In the genomic region with DNA sequence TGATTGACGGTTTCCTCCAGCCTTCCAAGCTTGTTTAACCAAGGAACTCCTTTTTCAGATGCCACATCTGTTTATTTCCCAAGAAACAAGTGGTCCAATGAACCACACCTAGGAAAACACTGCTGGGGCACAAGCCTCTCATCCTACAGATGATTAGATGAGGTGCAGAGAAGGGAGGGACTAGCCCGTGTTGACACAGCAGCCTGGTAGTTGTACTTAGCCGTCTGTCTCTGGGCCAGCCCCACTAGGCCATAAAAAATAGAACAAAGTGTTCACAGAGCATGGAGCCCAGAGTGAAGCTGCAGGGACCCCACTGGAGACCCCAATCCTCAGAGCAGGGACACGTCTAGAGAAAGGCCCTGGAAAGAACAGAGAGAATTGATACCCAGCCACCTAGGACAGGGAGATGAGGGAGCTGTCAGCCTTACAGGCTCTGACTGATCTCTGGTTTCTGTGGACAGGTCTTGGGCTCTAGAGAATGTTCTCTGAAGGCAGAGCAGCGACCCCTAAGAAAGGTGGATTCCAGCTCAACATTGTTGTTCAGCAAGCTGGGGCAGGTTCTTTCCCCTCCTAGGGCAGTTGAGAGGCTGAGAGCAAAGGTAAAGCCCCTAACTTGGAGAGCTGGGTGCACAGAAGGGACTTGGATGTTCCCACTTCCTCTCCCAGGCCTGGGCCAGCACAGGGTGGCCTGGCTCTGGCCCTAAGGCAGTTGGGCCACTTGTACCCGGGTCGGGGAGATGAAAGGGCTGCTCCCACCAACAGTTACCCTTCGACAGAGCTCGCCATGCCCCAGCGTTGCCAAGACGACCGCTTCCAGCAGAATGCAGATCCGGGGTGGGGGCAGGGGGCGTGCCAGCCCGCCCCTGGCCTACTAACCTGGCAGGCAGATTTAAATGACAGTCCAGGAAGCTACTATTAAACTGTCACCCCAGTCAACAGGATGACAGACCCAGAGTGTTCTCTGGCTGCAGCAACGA, we compare ENCODE assay signal across 12 cellular contexts. TPM values are rescaled to one million over a fixed set of nuclear protein-coding genes. Genes with fewer than 3 reads are reported as not detected.
DNase-seq lines count a peak whose midpoint lies in the region; ATAC-seq, FAIRE-seq and TF ChIP-seq lines count a peak whose summit lies in the region.
"Had no signal": no experiment of that assay in that cellular context is flagged by ENCODE, and none has a peak within 500 bp of the region (broad histone marks: within the 10 kb centered on the region; RNA-seq: fewer than 3 reads in every experiment).

No MANE protein-coding gene starts in this region.

- no peak for FAIRE-seq in kidney (lab: Jason Lieb, UNC)
- FAIRE-seq: RCC 7860 had no signal

- 61 to 68% methylated on average over 16 of the region's 16 CpGs for WGBS in ectodermal cell, 2 experiments
- 57 to 70% methylated on average over 7 to 16 of the region's 16 CpGs for WGBS in upper lobe of left lung, 2 donors
- WGBS in esophagus muscularis mucosa = 87% methylated on average over 15 of the region's 16 CpGs

- DNase-seq in activated naive CD4-positive, alpha-beta T cell treated with anti-CD3 and anti-CD28 coated beads, Interleukin-2, amount 10 ng/mL, durations not matched to agents 7 days and 5 days = no peak
- no peak for DNase-seq in activated naive CD4-positive, alpha-beta T cell (lab: John Stamatoyannopoulos, UW)
- DNase-seq in NCI-H1694 (lab: John Stamatoyannopoulos, UW) (peak; percentile 21), upper lobe of left lung (peak; percentile 40 to 83), esophagus muscularis mucosa (ENCODE audit: extremely low spot score) (no peak), kidney (no peak)
- DNase-seq: heart right ventricle, Kasumi-1, natural killer cell had no signal

- H3K27ac ChIP-seq in ectodermal cell (ENCODE audit: insufficient read depth, low read depth, low read length, poor library complexity, severe bottlenecking) = peak overlapping the region; percentile 6
- H3K27ac ChIP-seq in upper lobe of left lung = peak overlapping the region in 1 of 4 donors; percentile 2
- no peak overlapping the region for H3K27ac ChIP-seq in esophagus muscularis mucosa (replicated peaks in 1 of 4)
- H3K27ac ChIP-seq in kidney (ENCODE audit: low read depth in 2 of 2, low read length in 2 of 2) = no peak overlapping the region
- H3K27ac ChIP-seq: heart right ventricle had no signal

- H3K4me3 Mint-ChIP-seq in activated naive CD4-positive, alpha-beta T cell treated with anti-CD3 and anti-CD28 coated beads, Interleukin-2, amount 10 ng/mL, durations not matched to agents 7 days and 5 days = no peak overlapping the region
- H3K4me3 Mint-ChIP-seq: natural killer cell had no signal

- no peaks in the 10 kb centered on the region for H3K27me3 Mint-ChIP-seq in activated naive CD4-positive, alpha-beta T cell treated with anti-CD3 and anti-CD28 coated beads, Interleukin-2, amount 10 ng/mL, durations not matched to agents 7 days and 5 days

- TF ChIP-seq POLR2A in upper lobe of left lung (IDR thresholded peaks at IDR 0.05) (no peak), esophagus muscularis mucosa (IDR thresholded peaks at IDR 0.05; ENCODE audit: low read depth) (no peak)

- TF ChIP-seq EP300 in upper lobe of left lung (IDR thresholded peaks at IDR 0.05) (no peak), esophagus muscularis mucosa (IDR thresholded peaks at IDR 0.05) (no peak)

- intact Hi-C loops in esophagus muscularis mucosa (cut with DNase I) (no loop called here), kidney (cut with DNase I) (no loop called here)

- H3K4me3 ChIP-seq in ectodermal cell (ENCODE audit: insufficient read depth, low read depth, low read length) = no peak overlapping the region
- no peak overlapping the region for H3K4me3 ChIP-seq in upper lobe of left lung
- no peak overlapping the region for H3K4me3 ChIP-seq in esophagus muscularis mucosa
- no peak overlapping the region for H3K4me3 ChIP-seq in kidney (ENCODE audit: low read length in 2 of 2)
- H3K4me3 ChIP-seq: heart right ventricle had no signal

- peaks cover 6% of the 10 kb centered on the region for H3K36me3 Mint-ChIP-seq in activated naive CD4-positive, alpha-beta T cell treated with anti-CD3 and anti-CD28 coated beads, Interleukin-2, amount 10 ng/mL, durations not matched to agents 7 days and 5 days
- H3K36me3 Mint-ChIP-seq: natural killer cell had no signal

- H3K9me3 Mint-ChIP-seq in activated naive CD4-positive, alpha-beta T cell treated with anti-CD3 and anti-CD28 coated beads, Interleukin-2, amount 10 ng/mL, durations not matched to agents 7 days and 5 days = no peaks in the 10 kb centered on the region
- H3K9me3 Mint-ChIP-seq: natural killer cell had no signal

- H3K27me3 ChIP-seq in ectodermal cell (ENCODE audit: control insufficient read depth, insufficient read depth, low read length, poor library complexity, severe bottlenecking) (peaks cover 5% of the 10 kb centered on the region), upper lobe of left lung (no peaks in the 10 kb centered on the region), esophagus muscularis mucosa (no peaks in the 10 kb centered on the region)
- H3K27me3 ChIP-seq: heart right ventricle had no signal

- H3K36me3 ChIP-seq in ectodermal cell (ENCODE audit: control insufficient read depth, insufficient read depth, low read length) = no peaks in the 10 kb centered on the region
- no peaks in the 10 kb centered on the region for H3K36me3 ChIP-seq in upper lobe of left lung
- H3K36me3 ChIP-seq in esophagus muscularis mucosa = no peaks in the 10 kb centered on the region
- no peaks in the 10 kb centered on the region for H3K36me3 ChIP-seq in kidney (ENCODE audit: control insufficient read depth in 1 of 2, insufficient read depth in 2 of 2, low read length in 2 of 2)
- H3K36me3 ChIP-seq: heart right ventricle had no signal

- H3K4me1 Mint-ChIP-seq in activated naive CD4-positive, alpha-beta T cell treated with anti-CD3 and anti-CD28 coated beads, Interleukin-2, amount 10 ng/mL, durations not matched to agents 7 days and 5 days = peaks cover 40% of the 10 kb centered on the region

- peak in 1 of 2 donors; percentile 10 for ATAC-seq in upper lobe of left lung (ENCODE audit: low FRiP score in 2 of 2)
- ATAC-seq in GM19467 (IDR thresholded peaks at IDR 0.05; ENCODE audit: unreplicated experiment) = no peak
- ATAC-seq: heart right ventricle, natural killer cell had no signal

- H3K27ac Mint-ChIP-seq in activated naive CD4-positive, alpha-beta T cell treated with anti-CD3 and anti-CD28 coated beads, Interleukin-2, amount 10 ng/mL, durations not matched to agents 7 days and 5 days = peak overlapping the region; percentile 62

- H3K4me1 ChIP-seq in ectodermal cell (ENCODE audit: control insufficient read depth, insufficient read depth, low read length) (peaks cover 45% of the 10 kb centered on the region), upper lobe of left lung (peaks cover 4 to 27% (median 7%) of the 10 kb centered on the region in 4 donors), esophagus muscularis mucosa (peaks cover 10 to 14% (median 11%) of the 10 kb centered on the region in 4 donors), kidney (ENCODE audit: control insufficient read depth in 1 of 2, insufficient read depth in 1 of 2, low read depth in 1 of 2, low read length in 2 of 2) (no peaks in the 10 kb centered on the region)

- no peak for TF ChIP-seq CTCF in upper lobe of left lung (IDR thresholded peaks at IDR 0.05)
- no peak for TF ChIP-seq CTCF in esophagus muscularis mucosa (IDR thresholded peaks at IDR 0.05)
- TF ChIP-seq CTCF in kidney (IDR thresholded peaks at IDR 0.05; ENCODE audit: borderline replicate concordance, extremely low read depth, insufficient read depth) = no peak

- no peaks in the 10 kb centered on the region for H3K9me3 ChIP-seq in ectodermal cell (ENCODE audit: control insufficient read depth, low read length)
- H3K9me3 ChIP-seq in upper lobe of left lung = no peaks in the 10 kb centered on the region
- no peaks in the 10 kb centered on the region for H3K9me3 ChIP-seq in esophagus muscularis mucosa
- H3K9me3 ChIP-seq in kidney (ENCODE audit: control insufficient read depth in 1 of 2, low read length in 2 of 2) = no peaks in the 10 kb centered on the region
- H3K9me3 ChIP-seq: heart right ventricle had no signal

- H3K9ac ChIP-seq in kidney (ENCODE audit: low read length in 2 of 2) = no peak overlapping the region

- CTCF ChIA-PET in activated naive CD4-positive, alpha-beta T cell treated with anti-CD3 and anti-CD28 coated beads, Interleukin-2, amount 10 ng/mL, durations not matched to agents 7 days and 5 days (lab: Charles Lee) = interaction anchor here (1.6 to 1.9 kb wide), 2 partner anchors 18 to 98 kb away, joined by 6 to 9 read pairs; no protein-coding TSS in a partner anchor

RNA-seq across cellular contexts. Expression of gene LRP8, which starts 31.8 kb away (rescaled TPM):
- 18.8 TPM for polyA plus RNA-seq in ectodermal cell (2013, experiment 1 of 4)
- polyA plus RNA-seq in ectodermal cell (2013, experiment 2 of 4) = 11.7 TPM
- 13.1 TPM for polyA plus RNA-seq in ectodermal cell (2013, experiment 3 of 4)
- polyA plus RNA-seq in ectodermal cell (2013, experiment 4 of 4) = 11.6 TPM
- 10 to 100 TPM in 4 of 6 donors, 1 to 10 TPM in 2; 4.6 to 23.0 (median 11.1) TPM for total RNA-seq in upper lobe of left lung
- total RNA-seq in esophagus muscularis mucosa = 1 to 10 TPM in 3 of 4 donors, under 1 TPM in 1; 0.83 to 6.0 (median 1.9) TPM
- total RNA-seq in kidney = 6.9 TPM
- 1.4 TPM for polyA plus RNA-seq in kidney (ENCODE audit: insufficient read depth, low read depth, low replicate concordance)

RNA-seq across cellular contexts. Expression of gene MAGOH, which starts 57.7 kb away (rescaled TPM):
- 95.7 TPM for polyA plus RNA-seq in ectodermal cell (2013, experiment 1 of 4)
- 95.6 TPM for polyA plus RNA-seq in ectodermal cell (2013, experiment 2 of 4)
- 87.1 TPM for polyA plus RNA-seq in ectodermal cell (2013, experiment 3 of 4)
- polyA plus RNA-seq in ectodermal cell (2013, experiment 4 of 4) = 92.9 TPM
- 10 to 100 TPM; 18.6 to 49.8 (median 33.8) TPM for total RNA-seq in upper lobe of left lung
- 10 to 100 TPM; 28.2 to 37.6 (median 32.7) TPM for total RNA-seq in esophagus muscularis mucosa
- 39.4 TPM for total RNA-seq in kidney
- polyA plus RNA-seq in kidney (ENCODE audit: insufficient read depth, low read depth, low replicate concordance) = 64.6 TPM

Comparison
In these comparisons a context has a peak if more than half of its experiments do, and no peak if none do; other contexts are left out.
1. DNase-seq: peak in NCI-H1694 (single experiment) and upper lobe of left lung (2 of 2); none in activated naive CD4-positive, alpha-beta T cell treated with anti-CD3 and anti-CD28 coated beads, Interleukin-2, amount 10 ng/mL, durations not matched to agents 7 days and 5 days (single experiment), activated naive CD4-positive, alpha-beta T cell (0 of 4), esophagus muscularis mucosa (single experiment) and kidney (single experiment).